In the genomic region with DNA sequence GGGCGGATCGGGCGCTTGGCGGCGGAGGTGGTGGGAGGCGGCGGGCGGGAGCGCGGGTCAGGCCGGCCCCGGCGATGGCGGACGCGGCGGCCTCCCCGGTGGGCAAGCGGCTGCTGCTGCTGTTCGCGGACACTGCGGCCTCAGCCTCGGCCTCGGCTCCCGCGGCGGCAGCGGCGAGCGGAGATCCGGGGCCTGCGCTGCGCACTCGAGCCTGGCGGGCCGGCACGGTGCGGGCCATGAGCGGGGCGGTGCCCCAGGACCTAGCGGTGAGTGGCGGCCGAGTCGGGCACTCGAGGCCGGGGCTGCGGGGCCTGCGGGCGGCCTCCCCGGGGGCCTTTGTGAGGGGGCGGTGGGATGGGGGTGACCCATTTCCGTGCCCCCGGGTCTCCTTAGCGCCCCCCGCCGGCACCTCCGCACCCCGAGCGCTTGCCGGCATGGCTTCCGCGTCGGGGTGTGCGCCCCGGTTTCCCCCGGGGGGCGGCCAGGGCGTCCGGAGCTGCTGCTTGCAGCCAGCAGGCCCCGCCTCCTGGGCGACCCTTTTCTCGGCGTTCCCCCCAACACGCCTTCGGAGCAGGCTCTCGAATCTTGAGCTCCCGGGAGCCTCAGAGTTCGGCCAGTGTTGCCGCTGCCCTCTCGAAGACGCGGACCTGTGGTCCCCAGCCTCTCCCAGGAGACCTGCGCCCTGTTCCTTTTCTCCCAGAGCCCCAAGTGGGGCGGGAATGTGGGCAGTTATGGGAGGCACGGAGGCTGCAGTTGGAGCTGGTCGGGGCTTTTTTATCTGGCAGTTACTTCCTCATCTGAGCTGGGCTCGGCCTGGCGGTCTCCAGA, we compare ENCODE assay signal across 2 cellular contexts.
TF ChIP-seq lines count a peak whose summit lies in the region.

No MANE protein-coding gene starts in this region.

TF ChIP-seq in Ishikawa, 13 proteins besides CTCF, POLR2A, EP300 and RAD21:
- TF ChIP-seq ZBTB7A (IDR thresholded peaks at IDR 0.05; ENCODE audit: low read depth) (peak; percentile 38; the same call in 1 of the 2 replicates), TAF1 (IDR thresholded peaks at IDR 0.05; ENCODE audit: low read depth) (no peak), MAX (IDR thresholded peaks at IDR 0.05) (0 out of 2 replicates have a peak, but pooled peaks have one; percentile 8), TCF12 (IDR thresholded peaks at IDR 0.05; ENCODE audit: low read depth) (no peak), NFIC (IDR thresholded peaks at IDR 0.05) (no peak), REST (IDR thresholded peaks at IDR 0.05; ENCODE audit: low read depth) (no peak), EGR1 (IDR thresholded peaks at IDR 0.05) (0 out of 2 replicates have a peak, but pooled peaks have one; percentile 7), FOXM1 (IDR thresholded peaks at IDR 0.05; ENCODE audit: borderline replicate concordance, low read depth) (no peak)
- TF ChIP-seq, protein P1, sequence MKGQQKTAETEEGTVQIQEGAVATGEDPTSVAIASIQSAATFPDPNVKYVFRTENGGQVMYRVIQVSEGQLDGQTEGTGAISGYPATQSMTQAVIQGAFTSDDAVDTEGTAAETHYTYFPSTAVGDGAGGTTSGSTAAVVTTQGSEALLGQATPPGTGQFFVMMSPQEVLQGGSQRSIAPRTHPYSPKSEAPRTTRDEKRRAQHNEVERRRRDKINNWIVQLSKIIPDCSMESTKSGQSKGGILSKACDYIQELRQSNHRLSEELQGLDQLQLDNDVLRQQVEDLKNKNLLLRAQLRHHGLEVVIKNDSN (IDR thresholded peaks at IDR 0.05), result no peak

TF ChIP-seq in GM12878, 131 proteins besides CTCF, POLR2A, EP300 and RAD21:
- TF ChIP-seq ZNF217 (IDR thresholded peaks at IDR 0.05) (peak; percentile 20; the same call in 1 of the 2 replicates), STAT3 (IDR thresholded peaks at IDR 0.05; ENCODE audit: low read depth, low read length) (no peak), ZNF24 (IDR thresholded peaks at IDR 0.05) (peak; percentile 49; the same call in 1 of the 2 replicates), RELB (IDR thresholded peaks at IDR 0.05; ENCODE audit: low read depth) (peak; percentile 66; the same call in 1 of the 2 replicates), NBN (IDR thresholded peaks at IDR 0.05) (no peak), CREB1 (IDR thresholded peaks at IDR 0.05; ENCODE audit: low read depth) (peak; percentile 22; the same call in 1 of the 2 replicates), CBFB (IDR thresholded peaks at IDR 0.05; ENCODE audit: low read depth) (0 out of 2 replicates have a peak, but pooled peaks have one; percentile 13), SIX5 (IDR thresholded peaks at IDR 0.05; ENCODE audit: low read depth, low read length, severe bottlenecking) (no peak), CHD1 (IDR thresholded peaks at IDR 0.05; ENCODE audit: low read depth, low read length) (peak; percentile 32; the same call in 1 of the 2 replicates), MEF2B (IDR thresholded peaks at IDR 0.05; ENCODE audit: partially characterized antibody, poor library complexity, severe bottlenecking) (peak; percentile 48), TCF7 (IDR thresholded peaks at IDR 0.05; ENCODE audit: borderline replicate concordance) (no peak), NR2F1 (conservative IDR thresholded peaks at IDR 0.05) (peak; percentile 63), IKZF1 (conservative IDR thresholded peaks at IDR 0.05) (peak; percentile 80), LARP7 (IDR thresholded peaks at IDR 0.05) (peak; percentile 77), PML (IDR thresholded peaks at IDR 0.05; ENCODE audit: low read length) (peak; percentile 27; the same call in 1 of the 2 replicates), EGR1 (IDR thresholded peaks at IDR 0.05; ENCODE audit: borderline replicate concordance in 1 of 2, low read depth in 2 of 2, low read length in 2 of 2) (peak in 1 of 2 experiments; percentile 72; a peak in 2 of 3 replicates), ZSCAN29 (IDR thresholded peaks at IDR 0.05) (0 out of 2 replicates have a peak, but pooled peaks have one; percentile 9), POLR2AphosphoS5 (IDR thresholded peaks at IDR 0.05; ENCODE audit: low read length) (peak; percentile 72), MXI1 (IDR thresholded peaks at IDR 0.05; ENCODE audit: low read depth, low read length) (peak; percentile 7; the same call in 1 of the 2 replicates), GATAD2B (conservative IDR thresholded peaks at IDR 0.05; ENCODE audit: low read depth) (peak; percentile 85), PAX5 (IDR thresholded peaks at IDR 0.05; ENCODE audit: borderline replicate concordance, low read depth, low read length) (no peak), YY1 (IDR thresholded peaks at IDR 0.05; ENCODE audit: low read depth, low read length) (peak; percentile 73; the same call in 1 of the 2 replicates), DPF2 (IDR thresholded peaks at IDR 0.05) (peak; percentile 54), BHLHE40 (IDR thresholded peaks at IDR 0.05; ENCODE audit: borderline replicate concordance in 1 of 2, low read depth in 2 of 2, low read length in 1 of 2) (peak; percentile 31 to 57; a peak in 3 of 4 replicates), NR2C1 (IDR thresholded peaks at IDR 0.05) (peak; percentile 26; the same call in 1 of the 2 replicates), ZNF384 (IDR thresholded peaks at IDR 0.05; ENCODE audit: borderline replicate concordance, low read depth, low read length) (no peak), TARDBP (IDR thresholded peaks at IDR 0.05; ENCODE audit: borderline replicate concordance) (no peak), IKZF2 (IDR thresholded peaks at IDR 0.05) (peak; percentile 60 to 61; a peak in 3 of 4 replicates), TAF1 (IDR thresholded peaks at IDR 0.05; ENCODE audit: borderline replicate concordance, low read depth, low read length) (peak; percentile 24), RUNX3 (IDR thresholded peaks at IDR 0.05; ENCODE audit: low read length) (peak; percentile 18; the same call in 1 of the 2 replicates), ZNF687 (IDR thresholded peaks at IDR 0.05) (peak; percentile 36; the same call in 1 of the 2 replicates), E2F4 (IDR thresholded peaks at IDR 0.05; ENCODE audit: low read depth, low read length) (no peak), SMAD1 (IDR thresholded peaks at IDR 0.05; ENCODE audit: low read depth, partially characterized antibody) (no peak), EED (IDR thresholded peaks at IDR 0.05; ENCODE audit: low read depth) (peak; percentile 70)
- TF ChIP-seq, protein P2, sequence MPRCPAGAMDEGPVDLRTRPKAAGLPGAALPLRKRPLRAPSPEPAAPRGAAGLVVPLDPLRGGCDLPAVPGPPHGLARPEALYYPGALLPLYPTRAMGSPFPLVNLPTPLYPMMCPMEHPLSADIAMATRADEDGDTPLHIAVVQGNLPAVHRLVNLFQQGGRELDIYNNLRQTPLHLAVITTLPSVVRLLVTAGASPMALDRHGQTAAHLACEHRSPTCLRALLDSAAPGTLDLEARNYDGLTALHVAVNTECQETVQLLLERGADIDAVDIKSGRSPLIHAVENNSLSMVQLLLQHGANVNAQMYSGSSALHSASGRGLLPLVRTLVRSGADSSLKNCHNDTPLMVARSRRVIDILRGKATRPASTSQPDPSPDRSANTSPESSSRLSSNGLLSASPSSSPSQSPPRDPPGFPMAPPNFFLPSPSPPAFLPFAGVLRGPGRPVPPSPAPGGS (IDR thresholded peaks at IDR 0.05; ENCODE audit: borderline replicate concordance, insufficient read depth, low read depth, low read length, poor library complexity, severe bottlenecking), result peak; percentile 18
- TF ChIP-seq, protein P3, sequence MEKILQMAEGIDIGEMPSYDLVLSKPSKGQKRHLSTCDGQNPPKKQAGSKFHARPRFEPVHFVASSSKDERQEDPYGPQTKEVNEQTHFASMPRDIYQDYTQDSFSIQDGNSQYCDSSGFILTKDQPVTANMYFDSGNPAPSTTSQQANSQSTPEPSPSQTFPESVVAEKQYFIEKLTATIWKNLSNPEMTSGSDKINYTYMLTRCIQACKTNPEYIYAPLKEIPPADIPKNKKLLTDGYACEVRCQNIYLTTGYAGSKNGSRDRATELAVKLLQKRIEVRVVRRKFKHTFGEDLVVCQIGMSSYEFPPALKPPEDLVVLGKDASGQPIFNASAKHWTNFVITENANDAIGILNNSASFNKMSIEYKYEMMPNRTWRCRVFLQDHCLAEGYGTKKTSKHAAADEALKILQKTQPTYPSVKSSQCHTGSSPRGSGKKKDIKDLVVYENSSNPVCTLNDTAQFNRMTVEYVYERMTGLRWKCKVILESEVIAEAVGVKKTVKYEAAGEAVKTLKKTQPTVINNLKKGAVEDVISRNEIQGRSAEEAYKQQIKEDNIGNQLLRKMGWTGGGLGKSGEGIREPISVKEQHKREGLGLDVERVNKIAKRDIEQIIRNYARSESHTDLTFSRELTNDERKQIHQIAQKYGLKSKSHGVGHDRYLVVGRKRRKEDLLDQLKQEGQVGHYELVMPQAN (conservative IDR thresholded peaks at IDR 0.05), result peak; percentile 63; the same call in 1 of the 2 replicates
- TF ChIP-seq, protein P4, sequence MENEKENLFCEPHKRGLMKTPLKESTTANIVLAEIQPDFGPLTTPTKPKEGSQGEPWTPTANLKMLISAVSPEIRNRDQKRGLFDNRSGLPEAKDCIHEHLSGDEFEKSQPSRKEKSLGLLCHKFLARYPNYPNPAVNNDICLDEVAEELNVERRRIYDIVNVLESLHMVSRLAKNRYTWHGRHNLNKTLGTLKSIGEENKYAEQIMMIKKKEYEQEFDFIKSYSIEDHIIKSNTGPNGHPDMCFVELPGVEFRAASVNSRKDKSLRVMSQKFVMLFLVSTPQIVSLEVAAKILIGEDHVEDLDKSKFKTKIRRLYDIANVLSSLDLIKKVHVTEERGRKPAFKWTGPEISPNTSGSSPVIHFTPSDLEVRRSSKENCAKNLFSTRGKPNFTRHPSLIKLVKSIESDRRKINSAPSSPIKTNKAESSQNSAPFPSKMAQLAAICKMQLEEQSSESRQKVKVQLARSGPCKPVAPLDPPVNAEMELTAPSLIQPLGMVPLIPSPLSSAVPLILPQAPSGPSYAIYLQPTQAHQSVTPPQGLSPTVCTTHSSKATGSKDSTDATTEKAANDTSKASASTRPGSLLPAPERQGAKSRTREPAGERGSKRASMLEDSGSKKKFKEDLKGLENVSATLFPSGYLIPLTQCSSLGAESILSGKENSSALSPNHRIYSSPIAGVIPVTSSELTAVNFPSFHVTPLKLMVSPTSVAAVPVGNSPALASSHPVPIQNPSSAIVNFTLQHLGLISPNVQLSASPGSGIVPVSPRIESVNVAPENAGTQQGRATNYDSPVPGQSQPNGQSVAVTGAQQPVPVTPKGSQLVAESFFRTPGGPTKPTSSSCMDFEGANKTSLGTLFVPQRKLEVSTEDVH (IDR thresholded peaks at IDR 0.05; ENCODE audit: low read depth, partially characterized antibody), result no peak
